In genomic region chr2:235695602-235695895, GRCh38 we compare ENCODE assay signal across 1 cellular context.
TF ChIP-seq lines count a peak whose summit lies in the region.

No MANE protein-coding gene starts in this region.

TF ChIP-seq in WTC11, 78 proteins besides CTCF, POLR2A, EP300 and RAD21 (continued from another document):
- TF ChIP-seq ATF2 (CRISPR knock-in tag; IDR thresholded peaks at IDR 0.05; ENCODE audit: borderline replicate concordance, low read depth) (no peak), AR (CRISPR knock-in tag; IDR thresholded peaks at IDR 0.05) (no peak), GRHL2 (CRISPR knock-in tag; IDR thresholded peaks at IDR 0.05; ENCODE audit: insufficient replicate concordance, severe bottlenecking) (no peak), ZNF281 (CRISPR knock-in tag; IDR thresholded peaks at IDR 0.05) (no peak)
